Comparison of ENCODE assay signal across 14 cellular contexts in genomic region chr4:87527446-87528240, GRCh38. TPM values are rescaled to one million over a fixed set of nuclear protein-coding genes. Genes with fewer than 3 reads are reported as not detected.
DNase-seq lines count a peak whose midpoint lies in the region; ATAC-seq and TF ChIP-seq lines count a peak whose summit lies in the region.
"Had no signal": no experiment of that assay in that cellular context is flagged by ENCODE, and none has a peak within 500 bp of the region (broad histone marks: within the 10 kb centered on the region; RNA-seq: fewer than 3 reads in every experiment).

No MANE protein-coding gene starts in this region.

- in situ Hi-C loops in transverse colon (cut with MboI; ENCODE audit: low pct_ligation_motif_present in 1 of 4, low pct_unique_long_range_greater_than_20kb in 1 of 4, low sequenced_read_pairs in 3 of 4) = no loop called here

- no peak for TF ChIP-seq CTCF in brain (conservative IDR thresholded peaks at IDR 0.05)
- TF ChIP-seq CTCF in fibroblast of pulmonary artery (IDR thresholded peaks at IDR 0.05; ENCODE audit: low read length, missing control alignments) = no peak
- TF ChIP-seq CTCF in neural crest cell (conservative IDR thresholded peaks at IDR 0.05) = no peak
- TF ChIP-seq CTCF in transverse colon (IDR thresholded peaks at IDR 0.05) = no peak

- H3K36me3 ChIP-seq in transverse colon = no peaks in the 10 kb centered on the region

- H3K27ac Mint-ChIP-seq in brain (peak overlapping the region in 4 of 5 experiments; percentile 22 to 95 (median 88)), neural crest cell (ENCODE audit: unreplicated experiment) (no peak overlapping the region)
- H3K27ac Mint-ChIP-seq: activated naive CD8-positive, alpha-beta T cell treated with anti-CD3 and anti-CD28 coated beads for 36 hours had no signal

- peaks cover 0 to 30% (median 5%) of the 10 kb centered on the region in 4 donors for H3K4me1 ChIP-seq in transverse colon

- H3K9me3 Mint-ChIP-seq in brain = peaks cover 0 to 13% (median 0%) of the 10 kb centered on the region in 5 experiments
- H3K9me3 Mint-ChIP-seq in neural crest cell = peaks cover 11% of the 10 kb centered on the region

- intact Hi-C loops in transverse colon (cut with DNase I; ENCODE audit: low total_unique reads) = no loop called here

- no peaks in the 10 kb centered on the region for H3K27me3 ChIP-seq in transverse colon

- peak overlapping the region; percentile 79 to 91 (median 84) for H3K27ac ChIP-seq in transverse colon

- no peak for ATAC-seq in HG03097 (IDR thresholded peaks at IDR 0.05; ENCODE audit: low FRiP score, unreplicated experiment)
- no peak for ATAC-seq in GM18502 (IDR thresholded peaks at IDR 0.05; ENCODE audit: poor library complexity, unreplicated experiment)

- H3K27me3 Mint-ChIP-seq in brain = peaks cover under 1% of the 10 kb centered on the region
- no peaks in the 10 kb centered on the region for H3K27me3 Mint-ChIP-seq in neural crest cell (ENCODE audit: low read depth)
- H3K27me3 Mint-ChIP-seq: activated naive CD8-positive, alpha-beta T cell treated with anti-CD3 and anti-CD28 coated beads for 36 hours; naive B cell had no signal

- peaks cover 6 to 7% of the 10 kb centered on the region in 2 donors for H3K9me3 ChIP-seq in transverse colon

- no peak for TF ChIP-seq EP300 in transverse colon (IDR thresholded peaks at IDR 0.05; ENCODE audit: low read depth)

- TF ChIP-seq POLR2A in transverse colon (IDR thresholded peaks at IDR 0.05) = no peak

- H3K36me3 Mint-ChIP-seq in brain = peaks cover 5% of the 10 kb centered on the region
- peaks cover 12% of the 10 kb centered on the region for H3K36me3 Mint-ChIP-seq in neural crest cell (ENCODE audit: low read depth)

- H3K4me1 Mint-ChIP-seq in brain (peaks cover 70% of the 10 kb centered on the region), neural crest cell (peaks cover 74% of the 10 kb centered on the region)
- H3K4me1 Mint-ChIP-seq: activated naive CD8-positive, alpha-beta T cell treated with anti-CD3 and anti-CD28 coated beads for 36 hours had no signal

- H3K4me3 ChIP-seq in fibroblast of pulmonary artery (replicated peaks; ENCODE audit: low read depth, low read length) = peak overlapping the region; percentile 50
- peak overlapping the region; percentile 28 to 51 (median 34) for H3K4me3 ChIP-seq in transverse colon

- 29 to 45% methylated on average over 2 of the region's 2 CpGs for WGBS in transverse colon (ENCODE audit: low coverage in 1 of 2), 2 donors

- H3K4me3 Mint-ChIP-seq in brain (peak overlapping the region; percentile 14 to 81 (median 75)), neural crest cell (peak overlapping the region; percentile 50)
- H3K4me3 Mint-ChIP-seq: activated naive CD8-positive, alpha-beta T cell treated with anti-CD3 and anti-CD28 coated beads for 36 hours; naive B cell had no signal

- peak; percentile 77 for DNase-seq in fibroblast of pulmonary artery (ENCODE audit: low read depth)
- no peak for DNase-seq in neural crest cell (ENCODE audit: low read depth, low spot score)
- no peak for DNase-seq in transverse colon
- no peak for DNase-seq in activated T-cell treated with anti-CD3 and anti-CD28 coated beads for 4 hours
- DNase-seq: activated naive CD8-positive, alpha-beta T cell treated with anti-CD3 and anti-CD28 coated beads for 36 hours; effector memory CD4-positive, alpha-beta T cell; naive B cell; NCI-H146; OCI-M1; stimulated activated CD4-positive, alpha-beta T cell treated with anti-CD3 and anti-CD28 coated beads, Interleukin-15, amount 100 ng/mL, for 24 hours; T-helper 9 cell had no signal

RNA-seq across cellular contexts. Expression of gene SPARCL1, which starts 1.5 kb away (rescaled TPM):
- 345 TPM for polyA plus RNA-seq in brain (ENCODE audit: insufficient read depth, low read depth, low replicate concordance)
- 7.8 and 8.6 TPM in 2 replicates for total RNA-seq in neural crest cell
- 100 to 1,000 TPM; 113 to 228 (median 151) TPM for total RNA-seq in transverse colon
- total RNA-seq: activated naive CD8-positive, alpha-beta T cell treated with anti-CD3 and anti-CD28 coated beads for 36 hours had no signal

Comparison
In these comparisons a context has a peak if more than half of its experiments do, and no peak if none do; other contexts are left out.
1. RNA of gene SPARCL1, which starts 1.5 kb away (total RNA-seq): 113 to 228 TPM in transverse colon; 7.8 to 8.6 TPM in neural crest cell; every median in the first group is over 10 times any median in the second.